In the genomic region with DNA sequence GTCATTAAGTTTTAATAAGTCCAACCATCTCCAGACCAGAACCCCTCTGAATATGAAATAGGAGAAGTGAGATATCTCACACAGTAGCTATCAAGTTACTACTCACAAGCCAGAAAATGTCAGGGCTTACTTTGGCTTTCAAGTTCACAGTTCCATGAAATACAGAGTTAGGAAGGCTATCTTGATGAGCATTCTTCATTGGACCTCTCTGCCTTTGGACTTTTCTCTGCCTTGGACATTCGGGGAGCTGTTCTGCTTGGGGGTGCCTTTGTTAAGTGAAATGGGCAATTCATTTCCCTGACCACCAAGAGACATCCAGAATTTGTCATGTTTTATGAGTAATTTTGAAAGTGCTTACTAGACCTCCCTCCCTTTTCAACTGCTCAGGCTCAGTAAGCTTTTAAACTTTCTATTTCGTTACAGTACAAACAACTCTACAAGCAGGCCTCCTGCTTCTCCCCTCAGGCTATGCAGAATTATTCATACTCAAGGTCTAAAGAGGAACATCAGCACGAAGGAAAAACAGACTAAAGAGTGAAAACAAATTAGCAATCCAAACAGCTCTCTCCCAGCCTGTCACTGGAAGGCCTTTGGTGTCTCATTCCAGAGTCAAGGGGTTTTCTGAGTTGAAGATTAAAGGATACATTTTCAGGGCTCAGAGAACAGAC, we compare ENCODE assay signal across 8 cellular contexts.
DNase-seq lines count a peak whose midpoint lies in the region; ATAC-seq, FAIRE-seq and TF ChIP-seq lines count a peak whose summit lies in the region.

No MANE protein-coding gene starts in this region.

- 8% methylated on average over 3 of the region's 3 CpGs for WGBS in smooth muscle cell (ENCODE audit: low lambda C conversion rate)

- H3K9ac ChIP-seq in smooth muscle cell (ENCODE audit: low read depth), result peak overlapping the region; percentile 6

- no TSS peak for BruUV-seq in Caco-2 (replicated peaks; lab: Mats Ljungman, UMichigan)

- no peaks in the 10 kb centered on the region for H4K20me1 ChIP-seq in smooth muscle cell (ENCODE audit: low read depth)

- ATAC-seq in GM19463 (IDR thresholded peaks at IDR 0.05; ENCODE audit: unreplicated experiment) (peak; percentile 77), HG03378 (IDR thresholded peaks at IDR 0.05; ENCODE audit: unreplicated experiment) (peak; percentile 86)

- H3K4me3 ChIP-seq in Caco-2 (ENCODE audit: low read depth, low read length) (no peak overlapping the region), bronchial epithelial cell (ENCODE audit: low read depth, low read length) (no peak overlapping the region), smooth muscle cell (no peak overlapping the region)

- H3K36me3 ChIP-seq in Caco-2 (ENCODE audit: control insufficient read depth, insufficient read depth, low read length), result no peaks in the 10 kb centered on the region
- H3K36me3 ChIP-seq in bronchial epithelial cell (ENCODE audit: control insufficient read depth, insufficient read depth, low read length), result no peaks in the 10 kb centered on the region
- H3K36me3 ChIP-seq in smooth muscle cell (ENCODE audit: low read depth), result no peaks in the 10 kb centered on the region

- H3K4me3 Mint-ChIP-seq in Caco-2 (ENCODE audit: unreplicated experiment), result no peak overlapping the region
- H3K4me3 Mint-ChIP-seq in activated CD4-positive, alpha-beta memory T cell treated with anti-CD3 and anti-CD28 coated beads for 36 hours, result no peak overlapping the region
- no peak overlapping the region for H3K4me3 Mint-ChIP-seq in activated CD4-positive, alpha-beta T cell treated with anti-CD3 and anti-CD28 coated beads, Interleukin-2, amount 10 ng/mL, durations not matched to agents 7 days and 5 days

- H3K9me3 Mint-ChIP-seq in Caco-2 (ENCODE audit: unreplicated experiment), result no peaks in the 10 kb centered on the region
- H3K9me3 Mint-ChIP-seq in activated CD4-positive, alpha-beta memory T cell treated with anti-CD3 and anti-CD28 coated beads for 36 hours, result no peaks in the 10 kb centered on the region
- H3K9me3 Mint-ChIP-seq in activated CD4-positive, alpha-beta T cell treated with anti-CD3 and anti-CD28 coated beads, Interleukin-2, amount 10 ng/mL, durations not matched to agents 7 days and 5 days, result no peaks in the 10 kb centered on the region

- H3K27ac Mint-ChIP-seq in Caco-2 (ENCODE audit: unreplicated experiment), result peak overlapping the region; percentile 79
- H3K27ac Mint-ChIP-seq in activated CD4-positive, alpha-beta memory T cell treated with anti-CD3 and anti-CD28 coated beads for 36 hours, result no peak overlapping the region
- H3K27ac Mint-ChIP-seq in activated CD4-positive, alpha-beta T cell treated with anti-CD3 and anti-CD28 coated beads, Interleukin-2, amount 10 ng/mL, durations not matched to agents 7 days and 5 days, result no peak overlapping the region

- intact Hi-C loops in Caco-2 (cut with micrococcal nuclease; ENCODE audit: unreplicated experiment), result loop anchor here (5.0 kb wide), 1 partner anchor 411 kb away; no protein-coding TSS in a partner anchor
- intact Hi-C loops in activated CD4-positive, alpha-beta memory T cell treated with anti-CD3 and anti-CD28 coated beads for 36 hours (cut with micrococcal nuclease), result no loop called here

- no peak for DNase-seq in Caco-2
- peak; percentile 79 for DNase-seq in bronchial epithelial cell (ENCODE audit: low read depth)
- DNase-seq in smooth muscle cell (lab: John Stamatoyannopoulos, UW; ENCODE audit: unreplicated experiment), result no peak
- no peak for DNase-seq in activated CD4-positive, alpha-beta memory T cell treated with anti-CD3 and anti-CD28 coated beads for 36 hours
- DNase-seq in activated CD4-positive, alpha-beta T cell treated with anti-CD3 and anti-CD28 coated beads, Interleukin-2, amount 10 ng/mL, durations not matched to agents 7 days and 5 days, result no peak
- no peak for DNase-seq in activated gamma-delta T cell treated with Interleukin-2 at 50 U/mL for 16 hours

- no peak for FAIRE-seq in bronchial epithelial cell (lab: Jason Lieb, UNC)

- H3K27me3 Mint-ChIP-seq in Caco-2 (ENCODE audit: insufficient read depth, unreplicated experiment), result no peaks in the 10 kb centered on the region
- H3K27me3 Mint-ChIP-seq in activated CD4-positive, alpha-beta memory T cell treated with anti-CD3 and anti-CD28 coated beads for 36 hours, result peaks cover 9% of the 10 kb centered on the region
- peaks cover 5% of the 10 kb centered on the region for H3K27me3 Mint-ChIP-seq in activated CD4-positive, alpha-beta T cell treated with anti-CD3 and anti-CD28 coated beads, Interleukin-2, amount 10 ng/mL, durations not matched to agents 7 days and 5 days

- peaks cover 27% of the 10 kb centered on the region for H3K4me1 ChIP-seq in Caco-2
- peaks cover 10% of the 10 kb centered on the region for H3K4me1 ChIP-seq in smooth muscle cell (ENCODE audit: low read depth)

- POLR2A ChIA-PET in Caco-2 (lab: Charles Lee), result no interaction called here
- POLR2A ChIA-PET in activated CD4-positive, alpha-beta memory T cell treated with anti-CD3 and anti-CD28 coated beads for 36 hours (lab: Charles Lee), result no interaction called here
- POLR2A ChIA-PET in activated CD4-positive, alpha-beta T cell treated with anti-CD3 and anti-CD28 coated beads, Interleukin-2, amount 10 ng/mL, durations not matched to agents 7 days and 5 days (lab: Charles Lee), result no interaction called here

- no peaks in the 10 kb centered on the region for H3K79me2 ChIP-seq in smooth muscle cell (ENCODE audit: low read depth)

- no peaks in the 10 kb centered on the region for H3K27me3 ChIP-seq in Caco-2 (replicated peaks; ENCODE audit: control insufficient read depth, insufficient read depth, low read length)
- no peaks in the 10 kb centered on the region for H3K27me3 ChIP-seq in bronchial epithelial cell (ENCODE audit: control insufficient read depth, insufficient read depth, low read length)
- H3K27me3 ChIP-seq in smooth muscle cell (ENCODE audit: low read depth), result no peaks in the 10 kb centered on the region

- peak overlapping the region; percentile 31 for H2AFZ ChIP-seq in smooth muscle cell (ENCODE audit: low read depth)

- CTCF ChIA-PET in Caco-2 (lab: Charles Lee), result interaction anchor here (0.8 kb wide), 1 partner anchor 131 kb away, joined by 4 read pairs; no protein-coding TSS in a partner anchor
- CTCF ChIA-PET in activated CD4-positive, alpha-beta memory T cell treated with anti-CD3 and anti-CD28 coated beads for 36 hours (lab: Charles Lee), result interaction anchor here (0.5 to 2.3 kb wide), 6 partner anchors 13 to 557 kb away, joined by 3 to 7 read pairs (median 3); no protein-coding TSS in a partner anchor
- CTCF ChIA-PET in activated CD4-positive, alpha-beta T cell treated with anti-CD3 and anti-CD28 coated beads, Interleukin-2, amount 10 ng/mL, durations not matched to agents 7 days and 5 days (lab: Charles Lee), result interaction anchor here (0.6 to 1.3 kb wide), 3 partner anchors 10 to 455 kb away, joined by 3 to 4 read pairs (median 3); no protein-coding TSS in a partner anchor

- no peak for TF ChIP-seq CTCF in Caco-2 (IDR thresholded peaks at IDR 0.05; ENCODE audit: insufficient read depth in 1 of 2, low read depth in 1 of 2, low read length in 1 of 2, severe bottlenecking in 1 of 2, unreplicated experiment in 1 of 2)
- TF ChIP-seq CTCF in bronchial epithelial cell (IDR thresholded peaks at IDR 0.05; ENCODE audit: insufficient read depth, low read length, severe bottlenecking), result no peak
- no peak for TF ChIP-seq CTCF in smooth muscle cell (IDR thresholded peaks at IDR 0.05; ENCODE audit: borderline replicate concordance, insufficient read depth, poor library complexity, severe bottlenecking)

- H3F3A ChIP-seq in smooth muscle cell (ENCODE audit: low read depth), result peaks cover 24% of the 10 kb centered on the region

- peak overlapping the region; percentile 47 for H3K4me2 ChIP-seq in smooth muscle cell

- no peaks in the 10 kb centered on the region for H3K9me3 ChIP-seq in Caco-2
- H3K9me3 ChIP-seq in smooth muscle cell (replicated peaks; ENCODE audit: low read depth), result no peaks in the 10 kb centered on the region

- peaks cover 15% of the 10 kb centered on the region for H3K36me3 Mint-ChIP-seq in Caco-2 (ENCODE audit: insufficient read depth, unreplicated experiment)
- no peaks in the 10 kb centered on the region for H3K36me3 Mint-ChIP-seq in activated CD4-positive, alpha-beta memory T cell treated with anti-CD3 and anti-CD28 coated beads for 36 hours
- H3K36me3 Mint-ChIP-seq in activated CD4-positive, alpha-beta T cell treated with anti-CD3 and anti-CD28 coated beads, Interleukin-2, amount 10 ng/mL, durations not matched to agents 7 days and 5 days (ENCODE audit: low read depth), result no peaks in the 10 kb centered on the region

- peaks cover 34% of the 10 kb centered on the region for H3K4me1 Mint-ChIP-seq in Caco-2 (ENCODE audit: low read depth, unreplicated experiment)
- no peaks in the 10 kb centered on the region for H3K4me1 Mint-ChIP-seq in activated CD4-positive, alpha-beta memory T cell treated with anti-CD3 and anti-CD28 coated beads for 36 hours (ENCODE audit: low read depth)
- H3K4me1 Mint-ChIP-seq in activated CD4-positive, alpha-beta T cell treated with anti-CD3 and anti-CD28 coated beads, Interleukin-2, amount 10 ng/mL, durations not matched to agents 7 days and 5 days, result peaks cover 22% of the 10 kb centered on the region

- H3K27ac ChIP-seq in smooth muscle cell (ENCODE audit: low read depth), result peak overlapping the region; percentile 91
